In the genomic region with DNA sequence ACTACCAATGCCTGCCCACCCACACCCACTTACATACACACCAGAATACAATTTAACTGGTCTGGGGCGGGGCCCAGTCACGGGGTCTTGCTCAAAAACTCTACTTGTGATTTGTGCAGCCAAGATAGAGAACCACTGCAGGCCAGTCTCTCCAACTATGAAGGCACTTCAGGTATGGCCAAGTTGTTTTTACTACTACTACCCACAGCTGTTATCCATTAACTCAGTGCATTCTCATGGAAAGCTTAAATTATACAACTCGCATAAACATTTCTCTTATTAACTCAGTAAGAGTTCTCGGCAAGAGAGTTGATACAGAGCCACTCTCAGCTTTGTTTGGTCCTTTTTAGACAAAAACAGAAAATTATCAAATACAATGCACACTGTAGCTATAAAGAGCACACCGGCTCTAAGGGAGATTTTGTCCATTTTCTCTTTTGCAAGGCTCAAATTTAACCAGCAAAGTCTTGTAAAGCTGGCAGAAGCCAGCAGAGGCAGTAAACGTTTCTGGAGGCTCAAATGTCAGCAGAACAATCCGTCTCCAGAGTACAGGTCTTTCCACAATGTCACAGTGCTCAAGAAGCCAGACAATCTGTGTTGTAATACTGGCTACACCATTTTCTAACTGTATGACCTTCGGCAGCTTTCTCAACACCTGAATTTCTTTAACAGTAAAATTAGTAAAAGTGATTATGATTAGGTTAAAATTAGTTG, we compare ENCODE assay signal across 11 cellular contexts.
DNase-seq lines count a peak whose midpoint lies in the region; ATAC-seq, FAIRE-seq and TF ChIP-seq lines count a peak whose summit lies in the region.
"Had no signal": no experiment of that assay in that cellular context is flagged by ENCODE, and none has a peak within 500 bp of the region (broad histone marks: within the 10 kb centered on the region; RNA-seq: fewer than 3 reads in every experiment).

No MANE protein-coding gene starts in this region.

- DNase-seq in BJ (ENCODE audit: low read depth) (peak; percentile 49), H4 (ENCODE audit: low spot score) (peak; percentile 46), kidney (no peak), body of pancreas (no peak)
- no peak for DNase-seq in T-helper 2 cell treated with Interferon-gamma antibody and Interleukin-4, amounts not matched to agents 5 μg/mL and 100 μg/mL, for 36 hours (ENCODE audit: low spot score)
- DNase-seq in stimulated activated naive B cell treated with anti-CD40 and anti-IgM and Interleukin-4, amounts not matched to agents 10 μg/mL and 1 μg/mL and 100 μg/mL, for 72 hours: no peak
- no peak for DNase-seq in activated CD4-positive, alpha-beta T cell treated with anti-CD3 and anti-CD28 coated beads, Interleukin-2, amount 50 U/mL, for 4 hours

- TF ChIP-seq POLR2A in body of pancreas (IDR thresholded peaks at IDR 0.05): no peak

- H3K9me3 Mint-ChIP-seq in T-helper 2 cell treated with Interferon-gamma antibody and Interleukin-4, amounts not matched to agents 5 μg/mL and 100 μg/mL, for 36 hours: peaks cover 41% of the 10 kb centered on the region
- H3K9me3 Mint-ChIP-seq in stimulated activated naive B cell treated with anti-CD40 and anti-IgM and Interleukin-4, amounts not matched to agents 10 μg/mL and 1 μg/mL and 100 μg/mL, for 72 hours: peaks cover under 1 to 2% of the 10 kb centered on the region in 2 donors

- H3K36me3 ChIP-seq in BJ (ENCODE audit: control insufficient read depth, insufficient read depth, low read length): no peaks in the 10 kb centered on the region
- no peaks in the 10 kb centered on the region for H3K36me3 ChIP-seq in kidney (ENCODE audit: control insufficient read depth in 1 of 2, insufficient read depth in 2 of 2, low read length in 2 of 2)
- no peaks in the 10 kb centered on the region for H3K36me3 ChIP-seq in body of pancreas (replicated peaks in 1 of 2; ENCODE audit: insufficient read depth in 1 of 2, low read depth in 2 of 2)
- H3K36me3 ChIP-seq: SJSA1 had no signal

- no peak for ATAC-seq in GM19397 (IDR thresholded peaks at IDR 0.05; ENCODE audit: unreplicated experiment)
- ATAC-seq in body of pancreas: no peak
- no peak for ATAC-seq in stimulated activated naive B cell treated with anti-CD40 and anti-IgM and Interleukin-4, amounts not matched to agents 10 μg/mL and 1 μg/mL and 100 μg/mL, for 72 hours (replicated peaks)

- FAIRE-seq in kidney (lab: Jason Lieb, UNC): no peak

- H3K9me3 ChIP-seq in kidney (ENCODE audit: control insufficient read depth in 1 of 2, low read length in 2 of 2) (no peaks in the 10 kb centered on the region), body of pancreas (no peaks in the 10 kb centered on the region)
- H3K9me3 ChIP-seq: SJSA1 had no signal

- peaks cover 28% of the 10 kb centered on the region for H3K36me3 Mint-ChIP-seq in T-helper 2 cell treated with Interferon-gamma antibody and Interleukin-4, amounts not matched to agents 5 μg/mL and 100 μg/mL, for 36 hours (ENCODE audit: low read depth)
- peaks cover 0 to under 1% of the 10 kb centered on the region in 2 donors for H3K36me3 Mint-ChIP-seq in stimulated activated naive B cell treated with anti-CD40 and anti-IgM and Interleukin-4, amounts not matched to agents 10 μg/mL and 1 μg/mL and 100 μg/mL, for 72 hours

- intact Hi-C loops in kidney (cut with DNase I) (no loop called here), body of pancreas (cut with DNase I) (no loop called here)

- H3K27ac ChIP-seq in kidney (ENCODE audit: low read depth in 2 of 2, low read length in 2 of 2): peak overlapping the region; percentile 57 to 76
- H3K27ac ChIP-seq in body of pancreas: no peak overlapping the region
- H3K27ac ChIP-seq: KMS-11, SJSA1 had no signal

- no peaks in the 10 kb centered on the region for H3K27me3 Mint-ChIP-seq in T-helper 2 cell treated with Interferon-gamma antibody and Interleukin-4, amounts not matched to agents 5 μg/mL and 100 μg/mL, for 36 hours (ENCODE audit: low read depth)
- peaks cover 28 to 40% of the 10 kb centered on the region in 2 donors for H3K27me3 Mint-ChIP-seq in stimulated activated naive B cell treated with anti-CD40 and anti-IgM and Interleukin-4, amounts not matched to agents 10 μg/mL and 1 μg/mL and 100 μg/mL, for 72 hours

- H3K4me1 ChIP-seq in kidney (ENCODE audit: control insufficient read depth in 1 of 2, insufficient read depth in 1 of 2, low read depth in 1 of 2, low read length in 2 of 2) (peaks cover 2 to 8% of the 10 kb centered on the region in 2 donors), body of pancreas (peaks cover 5% of the 10 kb centered on the region)

- H3K27me3 ChIP-seq in BJ (ENCODE audit: control insufficient read depth, insufficient read depth, low read length): no peaks in the 10 kb centered on the region; the same call in 1 of the 2 replicates
- H3K27me3 ChIP-seq in body of pancreas: no peaks in the 10 kb centered on the region
- H3K27me3 ChIP-seq: SJSA1 had no signal

- peak overlapping the region; percentile 82 for H3K27ac Mint-ChIP-seq in T-helper 2 cell treated with Interferon-gamma antibody and Interleukin-4, amounts not matched to agents 5 μg/mL and 100 μg/mL, for 36 hours
- no peak overlapping the region for H3K27ac Mint-ChIP-seq in stimulated activated naive B cell treated with anti-CD40 and anti-IgM and Interleukin-4, amounts not matched to agents 10 μg/mL and 1 μg/mL and 100 μg/mL, for 72 hours
- H3K27ac Mint-ChIP-seq: activated naive CD4-positive, alpha-beta T cell treated with anti-CD3 and anti-CD28 coated beads, Interleukin-2, amount 50 U/mL, for 72 hours had no signal

- CTCF ChIA-PET in BJ (lab: Yijun Ruan, JAX): interaction anchor here (1.2 to 1.5 kb wide), 6 partner anchors 8 to 906 kb away, joined by 3 to 4 read pairs (median 3); no protein-coding TSS in a partner anchor

- TF ChIP-seq CTCF in BJ (IDR thresholded peaks at IDR 0.05; ENCODE audit: insufficient read depth, low read depth, low read length) (peak; percentile 34), kidney (IDR thresholded peaks at IDR 0.05; ENCODE audit: borderline replicate concordance, extremely low read depth, insufficient read depth) (peak; percentile 20), body of pancreas (IDR thresholded peaks at IDR 0.05) (no peak)

- H3K4me3 Mint-ChIP-seq in T-helper 2 cell treated with Interferon-gamma antibody and Interleukin-4, amounts not matched to agents 5 μg/mL and 100 μg/mL, for 36 hours: peak overlapping the region; percentile 70
- no peak overlapping the region for H3K4me3 Mint-ChIP-seq in stimulated activated naive B cell treated with anti-CD40 and anti-IgM and Interleukin-4, amounts not matched to agents 10 μg/mL and 1 μg/mL and 100 μg/mL, for 72 hours

- 38 to 43% methylated on average over 8 of the region's 8 CpGs for WGBS in body of pancreas, 2 donors

- POLR2A ChIA-PET in BJ (lab: Charles Lee): interaction anchor here (0.6 kb wide), 1 partner anchor 8 kb away, joined by 4 read pairs; no protein-coding TSS in a partner anchor

- no peak overlapping the region for H3K4me3 ChIP-seq in BJ (ENCODE audit: low read depth, low read length)
- peak overlapping the region; percentile 45 to 49 for H3K4me3 ChIP-seq in kidney (ENCODE audit: low read length in 2 of 2)
- H3K4me3 ChIP-seq in body of pancreas: no peak overlapping the region
- H3K4me3 ChIP-seq: SJSA1 had no signal

- peaks cover 77% of the 10 kb centered on the region for H3K4me1 Mint-ChIP-seq in T-helper 2 cell treated with Interferon-gamma antibody and Interleukin-4, amounts not matched to agents 5 μg/mL and 100 μg/mL, for 36 hours (ENCODE audit: low read depth)
- peaks cover 13 to 21% of the 10 kb centered on the region in 2 donors for H3K4me1 Mint-ChIP-seq in stimulated activated naive B cell treated with anti-CD40 and anti-IgM and Interleukin-4, amounts not matched to agents 10 μg/mL and 1 μg/mL and 100 μg/mL, for 72 hours

- no peak overlapping the region for H3K9ac ChIP-seq in kidney (ENCODE audit: low read length in 2 of 2)
- H3K9ac ChIP-seq: KMS-11 had no signal

Comparison
In these comparisons a context has a peak if more than half of its experiments do, and no peak if none do; other contexts are left out.
1. DNase-seq: peak in BJ (single experiment) and H4 (single experiment); none in T-helper 2 cell treated with Interferon-gamma antibody and Interleukin-4, amounts not matched to agents 5 μg/mL and 100 μg/mL, for 36 hours (single experiment), kidney (single experiment), body of pancreas (0 of 4), stimulated activated naive B cell treated with anti-CD40 and anti-IgM and Interleukin-4, amounts not matched to agents 10 μg/mL and 1 μg/mL and 100 μg/mL, for 72 hours (single experiment) and activated CD4-positive, alpha-beta T cell treated with anti-CD3 and anti-CD28 coated beads, Interleukin-2, amount 50 U/mL, for 4 hours (0 of 2).
2. H3K4me3 ChIP-seq: peak in kidney (2 of 2); none in BJ (single experiment) and body of pancreas (0 of 2).
3. CTCF ChIP-seq: peak in BJ (single experiment) and kidney (single experiment); none in body of pancreas (0 of 7).
4. H3K27ac ChIP-seq: peak in kidney (2 of 2); none in body of pancreas (0 of 4).